Comparison of ENCODE assay signal across 2 cellular contexts in the genomic region with DNA sequence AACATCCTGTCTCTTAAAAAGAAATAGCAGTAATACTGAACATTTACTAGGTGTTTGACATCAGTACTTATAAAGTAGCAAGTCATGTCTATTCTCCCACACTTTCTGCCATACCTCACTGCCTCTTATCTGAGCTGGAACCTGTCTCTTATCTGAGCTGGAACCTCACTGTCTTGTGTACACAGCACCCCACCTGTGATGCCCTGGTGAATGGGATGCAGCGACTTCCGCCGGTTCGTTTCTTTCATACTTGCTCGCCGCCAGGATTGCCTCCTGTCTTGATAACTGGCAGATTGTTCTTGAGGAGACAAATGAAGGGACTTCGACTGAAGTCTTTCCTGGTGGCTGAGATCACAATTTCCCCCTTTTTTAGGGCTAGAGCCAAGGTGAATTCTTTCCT.
TF ChIP-seq lines count a peak whose summit lies in the region.

No MANE protein-coding gene starts in this region.

TF ChIP-seq in H1, 55 proteins besides CTCF, POLR2A, EP300 and RAD21:
- TF ChIP-seq CHD2 (IDR thresholded peaks at IDR 0.05; ENCODE audit: low read length): no peak
- TF ChIP-seq YY1 (IDR thresholded peaks at IDR 0.05; ENCODE audit: low read depth, low read length): no peak
- no peak for TF ChIP-seq ASH2L (IDR thresholded peaks at IDR 0.05; ENCODE audit: low read length)
- TF ChIP-seq BCL11A (IDR thresholded peaks at IDR 0.05; ENCODE audit: low read depth in 2 of 2, low read length in 2 of 2): no peak
- no peak for TF ChIP-seq E2F6 (IDR thresholded peaks at IDR 0.05)
- TF ChIP-seq KDM5A (IDR thresholded peaks at IDR 0.05; ENCODE audit: low read length): no peak

TF ChIP-seq in GM23338, 12 proteins besides CTCF, POLR2A, EP300 and RAD21:
- TF ChIP-seq STAT1 (IDR thresholded peaks at IDR 0.05; ENCODE audit: unreplicated experiment) (no peak), NANOG (IDR thresholded peaks at IDR 0.05; ENCODE audit: borderline replicate concordance) (no peak), CREB1 (CRISPR knock-in tag; IDR thresholded peaks at IDR 0.05; ENCODE audit: low read depth) (no peak), ZNF331 (CRISPR knock-in tag; IDR thresholded peaks at IDR 0.05; ENCODE audit: low read depth) (no peak), EZH2 (IDR thresholded peaks at IDR 0.05; ENCODE audit: low read depth, unreplicated experiment) (no peak), ZNF114 (CRISPR knock-in tag; IDR thresholded peaks at IDR 0.05) (no peak), JUNB (IDR thresholded peaks at IDR 0.05; ENCODE audit: unreplicated experiment) (no peak), POLR2AphosphoS5 (IDR thresholded peaks at IDR 0.05; ENCODE audit: low read depth) (no peak), REST (IDR thresholded peaks at IDR 0.05; ENCODE audit: unreplicated experiment) (no peak), EZH2phosphoT487 (IDR thresholded peaks at IDR 0.05; ENCODE audit: unreplicated experiment) (no peak)
- TF ChIP-seq, protein P1, sequence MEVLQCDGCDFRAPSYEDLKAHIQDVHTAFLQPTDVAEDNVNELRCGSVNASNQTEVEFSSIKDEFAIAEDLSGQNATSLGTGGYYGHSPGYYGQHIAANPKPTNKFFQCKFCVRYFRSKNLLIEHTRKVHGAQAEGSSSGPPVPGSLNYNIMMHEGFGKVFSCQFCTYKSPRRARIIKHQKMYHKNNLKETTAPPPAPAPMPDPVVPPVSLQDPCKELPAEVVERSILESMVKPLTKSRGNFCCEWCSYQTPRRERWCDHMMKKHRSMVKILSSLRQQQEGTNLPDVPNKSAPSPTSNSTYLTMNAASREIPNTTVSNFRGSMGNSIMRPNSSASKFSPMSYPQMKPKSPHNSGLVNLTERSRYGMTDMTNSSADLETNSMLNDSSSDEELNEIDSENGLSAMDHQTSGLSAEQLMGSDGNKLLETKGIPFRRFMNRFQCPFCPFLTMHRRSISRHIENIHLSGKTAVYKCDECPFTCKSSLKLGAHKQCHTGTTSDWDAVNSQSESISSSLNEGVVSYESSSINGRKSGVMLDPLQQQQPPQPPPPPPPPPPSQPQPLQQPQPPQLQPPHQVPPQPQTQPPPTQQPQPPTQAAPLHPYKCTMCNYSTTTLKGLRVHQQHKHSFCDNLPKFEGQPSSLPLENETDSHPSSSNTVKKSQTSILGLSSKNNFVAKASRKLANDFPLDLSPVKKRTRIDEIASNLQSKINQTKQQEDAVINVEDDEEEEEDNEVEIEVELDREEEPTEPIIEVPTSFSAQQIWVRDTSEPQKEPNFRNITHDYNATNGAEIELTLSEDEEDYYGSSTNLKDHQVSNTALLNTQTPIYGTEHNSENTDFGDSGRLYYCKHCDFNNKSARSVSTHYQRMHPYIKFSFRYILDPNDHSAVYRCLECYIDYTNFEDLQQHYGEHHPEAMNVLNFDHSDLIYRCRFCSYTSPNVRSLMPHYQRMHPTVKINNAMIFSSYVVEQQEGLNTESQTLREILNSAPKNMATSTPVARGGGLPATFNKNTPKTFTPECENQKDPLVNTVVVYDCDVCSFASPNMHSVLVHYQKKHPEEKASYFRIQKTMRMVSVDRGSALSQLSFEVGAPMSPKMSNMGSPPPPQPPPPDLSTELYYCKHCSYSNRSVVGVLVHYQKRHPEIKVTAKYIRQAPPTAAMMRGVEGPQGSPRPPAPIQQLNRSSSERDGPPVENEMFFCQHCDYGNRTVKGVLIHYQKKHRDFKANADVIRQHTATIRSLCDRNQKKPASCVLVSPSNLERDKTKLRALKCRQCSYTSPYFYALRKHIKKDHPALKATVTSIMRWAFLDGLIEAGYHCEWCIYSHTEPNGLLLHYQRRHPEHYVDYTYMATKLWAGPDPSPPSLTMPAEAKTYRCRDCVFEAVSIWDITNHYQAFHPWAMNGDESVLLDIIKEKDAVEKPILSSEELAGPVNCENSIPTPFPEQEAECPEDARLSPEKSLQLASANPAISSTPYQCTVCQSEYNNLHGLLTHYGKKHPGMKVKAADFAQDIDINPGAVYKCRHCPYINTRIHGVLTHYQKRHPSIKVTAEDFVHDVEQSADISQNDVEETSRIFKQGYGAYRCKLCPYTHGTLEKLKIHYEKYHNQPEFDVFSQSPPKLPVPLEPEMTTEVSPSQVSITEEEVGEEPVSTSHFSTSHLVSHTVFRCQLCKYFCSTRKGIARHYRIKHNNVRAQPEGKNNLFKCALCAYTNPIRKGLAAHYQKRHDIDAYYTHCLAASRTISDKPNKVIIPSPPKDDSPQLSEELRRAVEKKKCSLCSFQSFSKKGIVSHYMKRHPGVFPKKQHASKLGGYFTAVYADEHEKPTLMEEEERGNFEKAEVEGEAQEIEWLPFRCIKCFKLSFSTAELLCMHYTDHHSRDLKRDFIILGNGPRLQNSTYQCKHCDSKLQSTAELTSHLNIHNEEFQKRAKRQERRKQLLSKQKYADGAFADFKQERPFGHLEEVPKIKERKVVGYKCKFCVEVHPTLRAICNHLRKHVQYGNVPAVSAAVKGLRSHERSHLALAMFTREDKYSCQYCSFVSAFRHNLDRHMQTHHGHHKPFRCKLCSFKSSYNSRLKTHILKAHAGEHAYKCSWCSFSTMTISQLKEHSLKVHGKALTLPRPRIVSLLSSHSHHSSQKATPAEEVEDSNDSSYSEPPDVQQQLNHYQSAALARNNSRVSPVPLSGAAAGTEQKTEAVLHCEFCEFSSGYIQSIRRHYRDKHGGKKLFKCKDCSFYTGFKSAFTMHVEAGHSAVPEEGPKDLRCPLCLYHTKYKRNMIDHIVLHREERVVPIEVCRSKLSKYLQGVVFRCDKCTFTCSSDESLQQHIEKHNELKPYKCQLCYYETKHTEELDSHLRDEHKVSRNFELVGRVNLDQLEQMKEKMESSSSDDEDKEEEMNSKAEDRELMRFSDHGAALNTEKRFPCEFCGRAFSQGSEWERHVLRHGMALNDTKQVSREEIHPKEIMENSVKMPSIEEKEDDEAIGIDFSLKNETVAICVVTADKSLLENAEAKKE (CRISPR knock-in tag; IDR thresholded peaks at IDR 0.05): no peak
- TF ChIP-seq, protein P2, sequence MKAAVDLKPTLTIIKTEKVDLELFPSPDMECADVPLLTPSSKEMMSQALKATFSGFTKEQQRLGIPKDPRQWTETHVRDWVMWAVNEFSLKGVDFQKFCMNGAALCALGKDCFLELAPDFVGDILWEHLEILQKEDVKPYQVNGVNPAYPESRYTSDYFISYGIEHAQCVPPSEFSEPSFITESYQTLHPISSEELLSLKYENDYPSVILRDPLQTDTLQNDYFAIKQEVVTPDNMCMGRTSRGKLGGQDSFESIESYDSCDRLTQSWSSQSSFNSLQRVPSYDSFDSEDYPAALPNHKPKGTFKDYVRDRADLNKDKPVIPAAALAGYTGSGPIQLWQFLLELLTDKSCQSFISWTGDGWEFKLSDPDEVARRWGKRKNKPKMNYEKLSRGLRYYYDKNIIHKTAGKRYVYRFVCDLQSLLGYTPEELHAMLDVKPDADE (IDR thresholded peaks at IDR 0.05): no peak
TF ChIP-seq in GM23338: peak in this region for 0.
